ENCODE assay signal across 33 cellular contexts in genomic region chr10:125226823-125227222, GRCh38.
"Had no signal": no experiment of that assay in that cellular context is flagged by ENCODE, and none has a peak within 500 bp of the region (broad histone marks: within the 10 kb centered on the region; RNA-seq: fewer than 3 reads in every experiment).

No MANE protein-coding gene starts in this region.

- ATAC-seq: activated CD4-positive, CD25-positive, alpha-beta regulatory T cell treated with anti-CD3 and anti-CD28 coated beads, Interleukin-2, amount 50 U/mL, for 24 hours; activated CD8-positive, alpha-beta T cell treated with anti-CD3 and anti-CD28 coated beads for 36 hours; activated naive CD4-positive, alpha-beta T cell treated with anti-CD3 and anti-CD28 coated beads, Interleukin-2, amount 50 U/mL, for 72 hours; effector memory CD8-positive, alpha-beta T cell; gastroesophageal sphincter; T-cell had no signal

- H3K27ac Mint-ChIP-seq: activated B cell treated with CpG ODN at 0.5 μM for 24 hours; activated CD8-positive, alpha-beta T cell treated with anti-CD3 and anti-CD28 coated beads for 36 hours; activated naive CD4-positive, alpha-beta T cell treated with anti-CD3 and anti-CD28 coated beads, Interleukin-2, amount 10 ng/mL, durations not matched to agents 7 days and 5 days; activated naive CD4-positive, alpha-beta T cell treated with anti-CD3 and anti-CD28 coated beads, Interleukin-2, amount 50 U/mL, for 72 hours; activated naive CD8-positive, alpha-beta T cell treated with anti-CD3 and anti-CD28 coated beads, Interleukin-2, amount 10 ng/mL, durations not matched to agents 7 days and 5 days; dendritic cell treated with granulocyte-macrophage colony-stimulating factor and Interleukin-4, amounts not matched to agents 40 ng/mL and 50 ng/mL, for 4 days; T-cell; T-helper 1 cell treated with Interleukin-12 subunit alpha and Interleukin-12 subunit beta and Interleukin-4 antibody, amounts not matched to agents 30 μg/mL and 1 μg/mL, for 36 hours; T-helper 2 cell treated with Interferon-gamma antibody and Interleukin-4, amounts not matched to agents 5 μg/mL and 100 μg/mL, for 36 hours had no signal

- H3K9me3 ChIP-seq: ascending aorta, breast epithelium, esophagus squamous epithelium, gastroesophageal sphincter had no signal

- H3K4me1 ChIP-seq: ascending aorta, breast epithelium, gastroesophageal sphincter had no signal

- H3K4me1 Mint-ChIP-seq: activated B cell treated with CpG ODN at 0.5 μM for 24 hours; activated naive CD4-positive, alpha-beta T cell treated with anti-CD3 and anti-CD28 coated beads, Interleukin-2, amount 10 ng/mL, durations not matched to agents 7 days and 5 days; activated naive CD8-positive, alpha-beta T cell treated with anti-CD3 and anti-CD28 coated beads, Interleukin-2, amount 10 ng/mL, durations not matched to agents 7 days and 5 days; T-cell had no signal

- H3K27me3 Mint-ChIP-seq: activated CD8-positive, alpha-beta T cell treated with anti-CD3 and anti-CD28 coated beads for 36 hours; activated naive CD8-positive, alpha-beta T cell treated with anti-CD3 and anti-CD28 coated beads, Interleukin-2, amount 10 ng/mL, durations not matched to agents 7 days and 5 days; dendritic cell treated with granulocyte-macrophage colony-stimulating factor and Interleukin-4, amounts not matched to agents 40 ng/mL and 50 ng/mL, for 4 days had no signal

- H3K4me3 Mint-ChIP-seq: activated B cell treated with CpG ODN at 0.5 μM for 24 hours; activated CD8-positive, alpha-beta T cell treated with anti-CD3 and anti-CD28 coated beads for 36 hours; activated naive CD4-positive, alpha-beta T cell treated with anti-CD3 and anti-CD28 coated beads, Interleukin-2, amount 10 ng/mL, durations not matched to agents 7 days and 5 days; activated naive CD8-positive, alpha-beta T cell treated with anti-CD3 and anti-CD28 coated beads, Interleukin-2, amount 10 ng/mL, durations not matched to agents 7 days and 5 days; brain; dendritic cell treated with granulocyte-macrophage colony-stimulating factor and Interleukin-4, amounts not matched to agents 40 ng/mL and 50 ng/mL, for 4 days; T-helper 1 cell treated with Interleukin-12 subunit alpha and Interleukin-12 subunit beta and Interleukin-4 antibody, amounts not matched to agents 30 μg/mL and 1 μg/mL, for 36 hours; T-helper 2 cell treated with Interferon-gamma antibody and Interleukin-4, amounts not matched to agents 5 μg/mL and 100 μg/mL, for 36 hours had no signal

- H3K9me3 Mint-ChIP-seq: activated B cell treated with CpG ODN at 0.5 μM for 24 hours, brain, T-cell had no signal

- H3K36me3 ChIP-seq: ascending aorta, breast epithelium, cardiac muscle cell, esophagus squamous epithelium, gastroesophageal sphincter, WERI-Rb-1 had no signal

- H3K27ac ChIP-seq: ascending aorta, breast epithelium, cardiac muscle cell, coronary artery, epithelial cell of prostate, esophagus squamous epithelium, gastroesophageal sphincter, WERI-Rb-1 had no signal

- H3K4me3 ChIP-seq: ascending aorta, breast epithelium, cardiac muscle cell, coronary artery, esophagus squamous epithelium, gastroesophageal sphincter had no signal

- DNase-seq: activated B cell treated with CpG ODN at 0.5 μM for 24 hours; activated CD4-positive, alpha-beta T cell treated with anti-CD3 and anti-CD28 coated beads for 48 hours; activated CD4-positive, alpha-beta T cell treated with anti-CD3 and anti-CD28 coated beads, Interleukin-2, amount 50 U/mL, for 1 hour; activated CD4-positive, alpha-beta T cell treated with anti-CD3 and anti-CD28 coated beads, Interleukin-2, amount 50 U/mL, for 48 hours; activated CD8-positive, alpha-beta memory T cell treated with anti-CD3 and anti-CD28 coated beads for 24 hours; activated CD8-positive, alpha-beta T cell treated with anti-CD3 and anti-CD28 coated beads for 36 hours; activated gamma-delta T cell; activated naive CD4-positive, alpha-beta T cell; activated naive CD4-positive, alpha-beta T cell treated with anti-CD3 and anti-CD28 coated beads, Interleukin-2, amount 10 ng/mL, durations not matched to agents 7 days and 5 days; activated naive CD8-positive, alpha-beta T cell treated with anti-CD3 and anti-CD28 coated beads, Interleukin-2, amount 10 ng/mL, durations not matched to agents 7 days and 5 days; activated T-cell treated with anti-CD3 and anti-CD28 coated beads, Interleukin-2, amount 50 U/mL, for 48 hours; central memory CD4-positive, alpha-beta T cell; cerebellar nuclear complex; effector CD4-positive, alpha-beta T cell; effector memory CD8-positive, alpha-beta T cell; esophagus squamous epithelium; foreskin melanocyte; SW 1271; T-cell; T1000; WERI-Rb-1 had no signal

- H3K27me3 ChIP-seq: ascending aorta, breast epithelium, cardiac muscle cell had no signal

- H3K36me3 Mint-ChIP-seq: activated naive CD4-positive, alpha-beta T cell treated with anti-CD3 and anti-CD28 coated beads, Interleukin-2, amount 10 ng/mL, durations not matched to agents 7 days and 5 days; activated naive CD4-positive, alpha-beta T cell treated with anti-CD3 and anti-CD28 coated beads, Interleukin-2, amount 50 U/mL, for 72 hours; activated naive CD8-positive, alpha-beta T cell treated with anti-CD3 and anti-CD28 coated beads, Interleukin-2, amount 10 ng/mL, durations not matched to agents 7 days and 5 days; brain; T-cell had no signal
